20 cellular contexts compared by ENCODE assay signal in the genomic region with DNA sequence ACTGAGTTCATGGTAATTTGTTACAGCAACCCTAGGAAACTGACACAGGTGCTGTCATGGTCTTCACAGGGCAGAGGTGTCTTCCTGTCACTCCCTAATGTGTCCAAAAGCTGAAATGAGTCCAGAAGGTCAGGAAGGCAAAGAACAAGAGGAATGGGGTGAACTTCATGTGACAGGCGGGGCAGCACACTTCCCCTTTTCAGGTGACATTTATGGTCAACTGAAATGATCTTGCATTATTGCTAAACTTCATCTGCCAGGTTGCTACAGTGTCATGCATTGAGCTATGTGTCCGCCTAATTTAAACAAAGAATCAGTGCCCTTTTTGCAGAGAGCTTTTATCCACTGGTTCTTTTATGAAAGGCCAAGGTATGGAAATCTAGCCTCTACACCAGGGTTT. TPM values are rescaled to one million over a fixed set of nuclear protein-coding genes. Genes with fewer than 3 reads are reported as not detected.
"Had no signal": no experiment of that assay in that cellular context is flagged by ENCODE, and none has a peak within 500 bp of the region (broad histone marks: within the 10 kb centered on the region; RNA-seq: fewer than 3 reads in every experiment).

No MANE protein-coding gene starts in this region.

- FAIRE-seq: keratinocyte had no signal

- ATAC-seq: activated CD8-positive, alpha-beta T cell treated with anti-CD3 and anti-CD28 coated beads for 36 hours; body of pancreas; left lobe of liver; natural killer cell treated with Interleukin-12 subunit alpha and Interleukin-12 subunit beta and Interleukin-15 and Interleukin-18, amount 100 ng/mL, for 72 hours had no signal

- DNase-seq: activated CD4-positive, alpha-beta T cell treated with anti-CD3 and anti-CD28 coated beads, Interleukin-2, amount 10 ng/mL, durations not matched to agents 24 days and 14 days; activated CD4-positive, CD25-positive, alpha-beta regulatory T cell; activated CD8-positive, alpha-beta T cell treated with anti-CD3 and anti-CD28 coated beads for 36 hours; activated naive CD4-positive, alpha-beta T cell treated with anti-CD3 and anti-CD28 coated beads for 36 hours; activated T-cell treated with anti-CD3 and anti-CD28 coated beads, Interleukin-2, amount 50 U/mL, for 24 hours; body of pancreas; dorsolateral prefrontal cortex; endodermal cell; foreskin melanocyte; glutamatergic neuron; hypothalamus; occipital lobe; retina; stimulated activated CD4-positive, alpha-beta T cell treated with anti-CD3 and anti-CD28 coated beads, Interleukin-12 subunit alpha, Interleukin-12 subunit beta, amount 100 ng/mL, for 4 hours; stimulated activated CD4-positive, alpha-beta T cell treated with anti-CD3 and anti-CD28 coated beads, Interleukin-1b, Interleukin-23, amount 100 ng/mL, for 48 hours; stimulated activated CD8-positive, alpha-beta memory T cell treated with anti-CD3 and anti-CD28 coated beads, Interleukin-4, amount 100 ng/mL, for 48 hours; stimulated activated naive CD4-positive, alpha-beta T cell had no signal

RNA-seq across cellular contexts. Expression of a gene that starts 15.9 kb away (rescaled TPM):
- total RNA-seq: activated CD4-positive, alpha-beta T cell treated with anti-CD3 and anti-CD28 coated beads, Interleukin-2, amount 10 ng/mL, durations not matched to agents 24 days and 14 days; activated CD8-positive, alpha-beta T cell treated with anti-CD3 and anti-CD28 coated beads for 36 hours; activated naive CD4-positive, alpha-beta T cell treated with anti-CD3 and anti-CD28 coated beads for 36 hours; natural killer cell treated with Interleukin-12 subunit alpha and Interleukin-12 subunit beta and Interleukin-15 and Interleukin-18, amount 100 ng/mL, for 72 hours had no signal
